In genomic region chr2:200888719-200889625, GRCh38 we compare ENCODE assay signal across 1 cellular context.
TF ChIP-seq lines count a peak whose summit lies in the region.

A gene with protein sequence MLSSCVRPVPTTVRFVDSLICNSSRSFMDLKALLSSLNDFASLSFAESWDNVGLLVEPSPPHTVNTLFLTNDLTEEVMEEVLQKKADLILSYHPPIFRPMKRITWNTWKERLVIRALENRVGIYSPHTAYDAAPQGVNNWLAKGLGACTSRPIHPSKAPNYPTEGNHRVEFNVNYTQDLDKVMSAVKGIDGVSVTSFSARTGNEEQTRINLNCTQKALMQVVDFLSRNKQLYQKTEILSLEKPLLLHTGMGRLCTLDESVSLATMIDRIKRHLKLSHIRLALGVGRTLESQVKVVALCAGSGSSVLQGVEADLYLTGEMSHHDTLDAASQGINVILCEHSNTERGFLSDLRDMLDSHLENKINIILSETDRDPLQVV (plus strand): TSS chr2:200889371. CDS start chr2:200891944, 2,573 bp downstream.
Gene PPIL3, minus strand, starts transcription at chr2:200889077. Its CDS starts 1,462 bp downstream, at chr2:200887615.

TF ChIP-seq in GM12878, 131 proteins besides CTCF, POLR2A, EP300 and RAD21 (continued from another document):
- TF ChIP-seq, protein P1, sequence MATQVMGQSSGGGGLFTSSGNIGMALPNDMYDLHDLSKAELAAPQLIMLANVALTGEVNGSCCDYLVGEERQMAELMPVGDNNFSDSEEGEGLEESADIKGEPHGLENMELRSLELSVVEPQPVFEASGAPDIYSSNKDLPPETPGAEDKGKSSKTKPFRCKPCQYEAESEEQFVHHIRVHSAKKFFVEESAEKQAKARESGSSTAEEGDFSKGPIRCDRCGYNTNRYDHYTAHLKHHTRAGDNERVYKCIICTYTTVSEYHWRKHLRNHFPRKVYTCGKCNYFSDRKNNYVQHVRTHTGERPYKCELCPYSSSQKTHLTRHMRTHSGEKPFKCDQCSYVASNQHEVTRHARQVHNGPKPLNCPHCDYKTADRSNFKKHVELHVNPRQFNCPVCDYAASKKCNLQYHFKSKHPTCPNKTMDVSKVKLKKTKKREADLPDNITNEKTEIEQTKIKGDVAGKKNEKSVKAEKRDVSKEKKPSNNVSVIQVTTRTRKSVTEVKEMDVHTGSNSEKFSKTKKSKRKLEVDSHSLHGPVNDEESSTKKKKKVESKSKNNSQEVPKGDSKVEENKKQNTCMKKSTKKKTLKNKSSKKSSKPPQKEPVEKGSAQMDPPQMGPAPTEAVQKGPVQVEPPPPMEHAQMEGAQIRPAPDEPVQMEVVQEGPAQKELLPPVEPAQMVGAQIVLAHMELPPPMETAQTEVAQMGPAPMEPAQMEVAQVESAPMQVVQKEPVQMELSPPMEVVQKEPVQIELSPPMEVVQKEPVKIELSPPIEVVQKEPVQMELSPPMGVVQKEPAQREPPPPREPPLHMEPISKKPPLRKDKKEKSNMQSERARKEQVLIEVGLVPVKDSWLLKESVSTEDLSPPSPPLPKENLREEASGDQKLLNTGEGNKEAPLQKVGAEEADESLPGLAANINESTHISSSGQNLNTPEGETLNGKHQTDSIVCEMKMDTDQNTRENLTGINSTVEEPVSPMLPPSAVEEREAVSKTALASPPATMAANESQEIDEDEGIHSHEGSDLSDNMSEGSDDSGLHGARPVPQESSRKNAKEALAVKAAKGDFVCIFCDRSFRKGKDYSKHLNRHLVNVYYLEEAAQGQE (IDR thresholded peaks at IDR 0.05; ENCODE audit: low read depth, low read length): no peak; the same call in none of the 2 replicates
- TF ChIP-seq ELK1 (IDR thresholded peaks at IDR 0.05; ENCODE audit: low read depth, low read length) (peak; percentile 96), MYC (IDR thresholded peaks at IDR 0.05; ENCODE audit: insufficient read depth, insufficient read length, insufficient replicate concordance, low read length, severe bottlenecking) (no peak), ZBED1 (IDR thresholded peaks at IDR 0.05; ENCODE audit: borderline replicate concordance) (peak; percentile 80; the same call in 1 of the 2 replicates), PAX8 (IDR thresholded peaks at IDR 0.05) (no peak), ATF7 (IDR thresholded peaks at IDR 0.05; ENCODE audit: low read depth) (peak; percentile 80), ESRRA (IDR thresholded peaks at IDR 0.05; ENCODE audit: low read length) (peak; percentile 70; the same call in 1 of the 2 replicates)
